In genomic region chr10:129203819-129204218, GRCh38 we compare ENCODE assay signal across 30 cellular contexts.
"Had no signal": no experiment of that assay in that cellular context is flagged by ENCODE, and none has a peak within 500 bp of the region (broad histone marks: within the 10 kb centered on the region; RNA-seq: fewer than 3 reads in every experiment).

No MANE protein-coding gene starts in this region.

- ATAC-seq: left colon, left lung, lower lobe of right lung, natural killer cell, sciatic nerve, upper lobe of right lung had no signal

- H3K36me3 ChIP-seq: left lung, lower lobe of right lung, neutrophil, ovary, right atrium auricular region, suprapubic skin, thoracic aorta, tibial artery, upper lobe of right lung had no signal

- H3K27me3 Mint-ChIP-seq: naive B cell; stimulated activated naive CD8-positive, alpha-beta T cell treated with anti-CD3 and anti-CD28 coated beads, Interleukin-15, Interleukin-2, amounts not matched to agents 100 ng/mL and 50 ng/mL, for 24 hours had no signal

- DNase-seq: hypothalamus; immature natural killer cell; kidney; left colon; left lung; lower lobe of right lung; mammary epithelial cell; mesenchymal stem cell; naive B cell; natural killer cell; occipital lobe; ovary; stimulated activated CD4-positive, alpha-beta T cell treated with anti-CD3 and anti-CD28 coated beads, Interleukin-12 subunit alpha, Interleukin-12 subunit beta, amount 100 ng/mL, for 4 hours; stimulated activated CD4-positive, alpha-beta T cell treated with anti-CD3 and anti-CD28 coated beads, Interleukin-15, amount 100 ng/mL, for 24 hours; stimulated activated CD4-positive, alpha-beta T cell treated with anti-CD3 and anti-CD28 coated beads, Interleukin-2, amount 100 ng/mL, for 24 hours; stimulated activated CD4-positive, alpha-beta T cell treated with anti-CD3 and anti-CD28 coated beads, Interleukin-4, amount 100 ng/mL, for 1 hour; stimulated activated naive CD4-positive, alpha-beta T cell; tibial artery; trophoblast cell; upper lobe of right lung had no signal

- FAIRE-seq: islet of Langerhans, kidney, urothelium cell line had no signal

- H3K4me3 Mint-ChIP-seq: immature natural killer cell; naive B cell; natural killer cell; stimulated activated naive CD8-positive, alpha-beta T cell treated with anti-CD3 and anti-CD28 coated beads, Interleukin-15, Interleukin-2, amounts not matched to agents 100 ng/mL and 50 ng/mL, for 24 hours had no signal

- H3K4me1 ChIP-seq: left lung, lower lobe of right lung, right atrium auricular region, tibial artery, upper lobe of right lung had no signal

- H3K4me3 ChIP-seq: left lung, lower lobe of right lung, ovary, right atrium auricular region, skin epidermis, suprapubic skin, thoracic aorta, tibial artery, upper lobe of right lung had no signal

- H3K9me3 Mint-ChIP-seq: immature natural killer cell; natural killer cell; stimulated activated naive CD8-positive, alpha-beta T cell treated with anti-CD3 and anti-CD28 coated beads, Interleukin-15, Interleukin-2, amounts not matched to agents 100 ng/mL and 50 ng/mL, for 24 hours had no signal

- H3K27ac Mint-ChIP-seq: immature natural killer cell; natural killer cell; progenitor cell of endocrine pancreas; stimulated activated naive CD8-positive, alpha-beta T cell treated with anti-CD3 and anti-CD28 coated beads, Interleukin-15, Interleukin-2, amounts not matched to agents 100 ng/mL and 50 ng/mL, for 24 hours had no signal

- H3K36me3 Mint-ChIP-seq: immature natural killer cell, naive B cell, natural killer cell had no signal

- H3K27ac ChIP-seq: left lung, lower lobe of right lung, neutrophil, ovary, right atrium auricular region, skin epidermis, suprapubic skin, thoracic aorta, tibial artery, upper lobe of right lung had no signal

- H3K27me3 ChIP-seq: neutrophil, ovary, right atrium auricular region, suprapubic skin, tibial artery, upper lobe of right lung had no signal

- H3K4me1 Mint-ChIP-seq: immature natural killer cell, naive B cell, natural killer cell had no signal

- H3K9me3 ChIP-seq: lower lobe of right lung, neutrophil, ovary, suprapubic skin, thoracic aorta, tibial artery, upper lobe of right lung had no signal
